Comparison of ENCODE assay signal across 1 cellular context in genomic region chr19:53657330-53657729, GRCh38.
TF ChIP-seq lines count a peak whose summit lies in the region.

No MANE protein-coding gene starts in this region.

TF ChIP-seq in HepG2, 621 proteins besides CTCF, POLR2A, EP300 and RAD21 (continued from another document and continues in another):
- 0 out of 2 replicates have a peak, but pooled peaks have one; percentile 9 for TF ChIP-seq ZSCAN21 (CRISPR knock-in tag; IDR thresholded peaks at IDR 0.05; ENCODE audit: borderline replicate concordance)
- peak; percentile 75 for TF ChIP-seq MED1 (CRISPR knock-in tag; IDR thresholded peaks at IDR 0.05)
- no peak for TF ChIP-seq GLMP (CRISPR knock-in tag; IDR thresholded peaks at IDR 0.05; ENCODE audit: borderline replicate concordance)
- TF ChIP-seq TBX2 (CRISPR knock-in tag; IDR thresholded peaks at IDR 0.05; ENCODE audit: borderline replicate concordance), result peak; percentile 23; the same call in 1 of the 2 replicates
- TF ChIP-seq ZNF441 (CRISPR knock-in tag; IDR thresholded peaks at IDR 0.05; ENCODE audit: borderline replicate concordance), result no peak
- TF ChIP-seq ZNF292 (CRISPR knock-in tag; IDR thresholded peaks at IDR 0.05; ENCODE audit: borderline replicate concordance, low read depth), result peak; percentile 45; the same call in 1 of the 2 replicates
- no peak for TF ChIP-seq AGO2 (optimal IDR thresholded peaks at IDR 0.05; ENCODE audit: low read depth, low read length)
- TF ChIP-seq TEAD3 (CRISPR knock-in tag; optimal IDR thresholded peaks at IDR 0.05; ENCODE audit: borderline replicate concordance), result peak; percentile 69
- TF ChIP-seq ZNF687 (CRISPR knock-in tag; IDR thresholded peaks at IDR 0.05), result peak; percentile 41; the same call in 1 of the 2 replicates
- TF ChIP-seq BCL6 (CRISPR knock-in tag; IDR thresholded peaks at IDR 0.05), result 0 out of 2 replicates have a peak, but pooled peaks have one; percentile 36
- TF ChIP-seq RFX1 (IDR thresholded peaks at IDR 0.05), result peak; percentile 65
- no peak for TF ChIP-seq ZNF407 (CRISPR knock-in tag; IDR thresholded peaks at IDR 0.05; ENCODE audit: not compliant biosample characterization)
- peak; percentile 71 for TF ChIP-seq RXRB (CRISPR knock-in tag; IDR thresholded peaks at IDR 0.05; ENCODE audit: borderline replicate concordance)
- no peak for TF ChIP-seq ZNF766 (CRISPR knock-in tag; IDR thresholded peaks at IDR 0.05; ENCODE audit: borderline replicate concordance)
- TF ChIP-seq PPARG (CRISPR knock-in tag; conservative IDR thresholded peaks at IDR 0.05), result peak; percentile 77
- TF ChIP-seq GATAD2A (CRISPR knock-in tag; IDR thresholded peaks at IDR 0.05), result peak; percentile 19; the same call in 1 of the 2 replicates
- TF ChIP-seq SAP130 (CRISPR knock-in tag; IDR thresholded peaks at IDR 0.05; ENCODE audit: low read depth), result peak; percentile 39; the same call in 1 of the 2 replicates
- peak; percentile 87 for TF ChIP-seq HNF4A (CRISPR knock-in tag; IDR thresholded peaks at IDR 0.05)
- peak; percentile 60; the same call in 1 of the 2 replicates for TF ChIP-seq HOMEZ (CRISPR knock-in tag; IDR thresholded peaks at IDR 0.05; ENCODE audit: low read depth)
- TF ChIP-seq TCF7 (IDR thresholded peaks at IDR 0.05; ENCODE audit: low read depth), result peak; percentile 45; the same call in 1 of the 2 replicates
- TF ChIP-seq ESRRA (CRISPR knock-in tag; IDR thresholded peaks at IDR 0.05; ENCODE audit: low read depth), result peak; percentile 57; the same call in 1 of the 2 replicates
- no peak; the same call in 1 of the 2 replicates for TF ChIP-seq CHD4 (IDR thresholded peaks at IDR 0.05; ENCODE audit: borderline replicate concordance, low read length)
- TF ChIP-seq RFX3 (CRISPR knock-in tag; IDR thresholded peaks at IDR 0.05), result peak; percentile 64
- peak; percentile 33; the same call in 1 of the 2 replicates for TF ChIP-seq SOX5 (CRISPR knock-in tag; IDR thresholded peaks at IDR 0.05; ENCODE audit: borderline replicate concordance)
- TF ChIP-seq ZFX (CRISPR knock-in tag; IDR thresholded peaks at IDR 0.05; ENCODE audit: low read depth), result peak; percentile 46; the same call in 1 of the 2 replicates
- no peak for TF ChIP-seq LCORL (IDR thresholded peaks at IDR 0.05)
- TF ChIP-seq LCORL (CRISPR knock-in tag; IDR thresholded peaks at IDR 0.05), result 0 out of 2 replicates have a peak, but pooled peaks have one; percentile 59
- TF ChIP-seq ARID5B (CRISPR knock-in tag; IDR thresholded peaks at IDR 0.05), result peak; percentile 43
- TF ChIP-seq ARNT (IDR thresholded peaks at IDR 0.05), result no peak
- peak; percentile 72; the same call in 1 of the 2 replicates for TF ChIP-seq ZBTB37 (CRISPR knock-in tag; IDR thresholded peaks at IDR 0.05)
- TF ChIP-seq MXI1 (IDR thresholded peaks at IDR 0.05; ENCODE audit: borderline replicate concordance, low read depth, low read length), result peak; percentile 12; the same call in 1 of the 3 replicates
- TF ChIP-seq ZNF784 (CRISPR knock-in tag; IDR thresholded peaks at IDR 0.05; ENCODE audit: borderline replicate concordance), result peak; percentile 53; the same call in 1 of the 2 replicates
- TF ChIP-seq NFIC (IDR thresholded peaks at IDR 0.05; ENCODE audit: low read length), result no peak
- peak; percentile 22; the same call in 1 of the 2 replicates for TF ChIP-seq PHF21A (CRISPR knock-in tag; IDR thresholded peaks at IDR 0.05)
- peak; percentile 42; the same call in 1 of the 2 replicates for TF ChIP-seq ZMYM3 (CRISPR knock-in tag; IDR thresholded peaks at IDR 0.05)
- 0 out of 2 replicates have a peak, but pooled peaks have one; percentile 26 for TF ChIP-seq HOXA3 (CRISPR knock-in tag; IDR thresholded peaks at IDR 0.05)
- TF ChIP-seq ZNF644 (CRISPR knock-in tag; IDR thresholded peaks at IDR 0.05; ENCODE audit: low read depth), result peak; percentile 36; the same call in 1 of the 2 replicates
